In the genomic region with DNA sequence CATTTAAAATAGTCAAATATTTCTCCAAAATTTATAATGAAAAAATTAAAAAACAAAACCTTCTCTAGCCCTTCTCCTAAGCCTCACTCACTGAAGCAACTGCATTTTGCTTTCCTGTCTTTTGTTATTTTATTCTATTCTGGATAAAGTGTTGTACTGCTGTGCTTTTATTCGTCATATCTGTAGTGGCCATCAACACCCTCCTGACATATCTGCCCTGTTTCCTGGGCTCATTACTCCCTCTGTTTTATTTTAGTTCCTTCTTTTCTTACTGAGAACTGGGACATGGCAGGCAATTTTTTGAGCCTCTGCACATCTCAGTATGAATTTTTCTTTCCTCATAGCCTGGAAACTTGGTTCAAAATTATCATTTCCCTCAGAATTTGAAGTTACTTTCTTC, we compare ENCODE assay signal across 1 cellular context.
TF ChIP-seq lines count a peak whose summit lies in the region.

No MANE protein-coding gene starts in this region.

TF ChIP-seq in SK-N-SH treated with all-trans-retinoic acid at 6 μM for 48 hours, 23 proteins besides CTCF, POLR2A, EP300 and RAD21 (continued from another document):
- TF ChIP-seq, protein P1, sequence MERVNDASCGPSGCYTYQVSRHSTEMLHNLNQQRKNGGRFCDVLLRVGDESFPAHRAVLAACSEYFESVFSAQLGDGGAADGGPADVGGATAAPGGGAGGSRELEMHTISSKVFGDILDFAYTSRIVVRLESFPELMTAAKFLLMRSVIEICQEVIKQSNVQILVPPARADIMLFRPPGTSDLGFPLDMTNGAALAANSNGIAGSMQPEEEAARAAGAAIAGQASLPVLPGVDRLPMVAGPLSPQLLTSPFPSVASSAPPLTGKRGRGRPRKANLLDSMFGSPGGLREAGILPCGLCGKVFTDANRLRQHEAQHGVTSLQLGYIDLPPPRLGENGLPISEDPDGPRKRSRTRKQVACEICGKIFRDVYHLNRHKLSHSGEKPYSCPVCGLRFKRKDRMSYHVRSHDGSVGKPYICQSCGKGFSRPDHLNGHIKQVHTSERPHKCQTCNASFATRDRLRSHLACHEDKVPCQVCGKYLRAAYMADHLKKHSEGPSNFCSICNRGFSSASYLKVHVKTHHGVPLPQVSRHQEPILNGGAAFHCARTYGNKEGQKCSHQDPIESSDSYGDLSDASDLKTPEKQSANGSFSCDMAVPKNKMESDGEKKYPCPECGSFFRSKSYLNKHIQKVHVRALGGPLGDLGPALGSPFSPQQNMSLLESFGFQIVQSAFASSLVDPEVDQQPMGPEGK (CRISPR knock-in tag; IDR thresholded peaks at IDR 0.05; ENCODE audit: borderline replicate concordance), result no peak
- TF ChIP-seq ARNTL (CRISPR knock-in tag; IDR thresholded peaks at IDR 0.05; ENCODE audit: borderline replicate concordance, low read depth) (no peak), SNAI2 (CRISPR knock-in tag; IDR thresholded peaks at IDR 0.05) (no peak), ZC3H10 (CRISPR knock-in tag; IDR thresholded peaks at IDR 0.05) (no peak), ISL1 (CRISPR knock-in tag; IDR thresholded peaks at IDR 0.05) (no peak), TCF4 (CRISPR knock-in tag; IDR thresholded peaks at IDR 0.05; ENCODE audit: borderline replicate concordance) (no peak), CSDC2 (CRISPR knock-in tag; IDR thresholded peaks at IDR 0.05) (no peak)
